ENCODE assay signal across 8 cellular contexts in the genomic region with DNA sequence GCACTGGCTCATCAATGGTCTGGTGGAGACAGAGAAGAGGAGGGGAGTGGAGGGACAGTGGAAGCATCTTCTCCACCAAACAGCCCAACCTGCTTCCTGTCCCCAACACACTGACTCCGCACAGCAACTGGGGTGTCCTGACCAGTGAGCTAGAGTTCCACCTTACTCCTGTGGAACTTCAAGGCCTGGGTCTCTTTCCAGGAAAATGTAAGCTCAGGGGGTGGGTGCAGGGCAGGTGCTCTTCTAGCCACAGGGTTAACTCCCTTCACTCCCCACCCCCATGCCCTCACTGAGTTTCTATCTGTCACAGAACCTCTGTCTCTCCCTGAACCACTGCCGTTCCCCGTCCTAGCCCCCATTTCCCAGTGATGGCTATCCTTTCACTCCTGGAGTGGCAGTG. TPM values are rescaled to one million over a fixed set of nuclear protein-coding genes. Genes with fewer than 3 reads are reported as not detected.
DNase-seq lines count a peak whose midpoint lies in the region; ATAC-seq and TF ChIP-seq lines count a peak whose summit lies in the region.

No MANE protein-coding gene starts in this region.

- no peak for ATAC-seq in GM19467 (IDR thresholded peaks at IDR 0.05; ENCODE audit: unreplicated experiment)

- H3K27ac ChIP-seq in CD4-positive, alpha-beta memory T cell (ENCODE audit: low read depth, low read length): peak overlapping the region; percentile 81
- H3K27ac ChIP-seq in Karpas-422 (ENCODE audit: low read length): no peak overlapping the region
- peak overlapping the region; percentile 88 for H3K27ac ChIP-seq in colonic mucosa
- H3K27ac ChIP-seq in neural cell (ENCODE audit: low read length): no peak overlapping the region

- H3K9ac ChIP-seq in Karpas-422 (ENCODE audit: low read length) (peak overlapping the region; percentile 83), colonic mucosa (ENCODE audit: low read depth in 2 of 2, low read length in 2 of 2) (peak overlapping the region; percentile 71 to 75), neural cell (ENCODE audit: low read length) (no peak overlapping the region)

- H3K27me3 ChIP-seq in CD4-positive, alpha-beta memory T cell (ENCODE audit: insufficient read depth, low read length): no peaks in the 10 kb centered on the region
- H3K27me3 ChIP-seq in Karpas-422 (ENCODE audit: low read length): no peaks in the 10 kb centered on the region
- H3K27me3 ChIP-seq in colonic mucosa: no peaks in the 10 kb centered on the region
- H3K27me3 ChIP-seq in neural cell (ENCODE audit: insufficient read depth, low read depth, low read length): peaks cover 21% of the 10 kb centered on the region

- no peaks in the 10 kb centered on the region for H3K9me3 ChIP-seq in CD4-positive, alpha-beta memory T cell (ENCODE audit: control insufficient read depth in 1 of 2, low read length in 2 of 2)
- H3K9me3 ChIP-seq in Karpas-422 (ENCODE audit: low read length): no peaks in the 10 kb centered on the region
- H3K9me3 ChIP-seq in colonic mucosa: no peaks in the 10 kb centered on the region
- no peaks in the 10 kb centered on the region for H3K9me3 ChIP-seq in neural cell (ENCODE audit: low read length)

- no peak for TF ChIP-seq CTCF in colonic mucosa (IDR thresholded peaks at IDR 0.05)
- TF ChIP-seq CTCF in neural cell (IDR thresholded peaks at IDR 0.05; ENCODE audit: poor library complexity, severe bottlenecking): no peak
- TF ChIP-seq CTCF in GM13976 (IDR thresholded peaks at IDR 0.05; ENCODE audit: borderline replicate concordance, control extremely low read depth, extremely low read depth, insufficient read depth, missing control alignments): no peak

- POLR2A ChIA-PET in CD4-positive, alpha-beta memory T cell (lab: Charles Lee; ENCODE audit: partially characterized antibody): interaction anchor here (0.6 to 10.4 kb wide), 9 partner anchors 11 to 313 kb away, joined by 3 to 182 read pairs (median 4); a partner anchor contains a TSS

- H3K4me1 Mint-ChIP-seq in CD4-positive, alpha-beta memory T cell: peaks cover 23 to 65% (median 48%) of the 10 kb centered on the region in 4 donors

- intact Hi-C loops in CD4-positive, alpha-beta memory T cell (cut with micrococcal nuclease): loop anchor here (1.0 to 5.0 kb wide), 2 partner anchors 11 to 102 kb away; a partner anchor contains a TSS
- intact Hi-C loops in colonic mucosa (cut with DNase I): no loop called here

- TF ChIP-seq EP300 in neural cell (conservative IDR thresholded peaks at IDR 0.05; ENCODE audit: poor library complexity, severe bottlenecking): no peak

- H3K27me3 Mint-ChIP-seq in CD4-positive, alpha-beta memory T cell: no peaks in the 10 kb centered on the region

- peaks cover 53% of the 10 kb centered on the region for H3K4me1 ChIP-seq in CD4-positive, alpha-beta memory T cell (ENCODE audit: insufficient read depth, low read length)
- H3K4me1 ChIP-seq in Karpas-422 (ENCODE audit: low read length): peaks cover 15% of the 10 kb centered on the region
- peaks cover 5% of the 10 kb centered on the region for H3K4me1 ChIP-seq in colonic mucosa

- H3K4me3 ChIP-seq in CD4-positive, alpha-beta memory T cell (ENCODE audit: low read length in 2 of 2): peak overlapping the region; percentile 82 to 96
- H3K4me3 ChIP-seq in Karpas-422 (ENCODE audit: low read length) (peak overlapping the region; percentile 83), colonic mucosa (peak overlapping the region; percentile 63), neural cell (ENCODE audit: low read length) (peak overlapping the region; percentile 68)

- H3K79me2 ChIP-seq in Karpas-422 (ENCODE audit: low read length): no peaks in the 10 kb centered on the region
- H3K79me2 ChIP-seq in neural cell (replicated peaks; ENCODE audit: insufficient read depth, low read length): no peaks in the 10 kb centered on the region

- H3K4me3 Mint-ChIP-seq in CD4-positive, alpha-beta memory T cell: peak overlapping the region; percentile 92 to 96 (median 94)

- H3K9me2 ChIP-seq in Karpas-422 (replicated peaks; ENCODE audit: insufficient read depth, low read length) (no peaks in the 10 kb centered on the region), neural cell (ENCODE audit: insufficient read depth, low read length) (no peaks in the 10 kb centered on the region)

- in situ Hi-C loops in GM13976 (cut with MboI; ENCODE audit: low sequenced_read_pairs, unreplicated experiment): no loop called here

- no peaks in the 10 kb centered on the region for H4K20me1 ChIP-seq in Karpas-422 (ENCODE audit: insufficient read depth, low read depth, low read length)
- no peaks in the 10 kb centered on the region for H4K20me1 ChIP-seq in neural cell (ENCODE audit: insufficient read depth)

- H3K27ac Mint-ChIP-seq in CD4-positive, alpha-beta memory T cell: peak overlapping the region; percentile 86 to 95 (median 91)

- no peaks in the 10 kb centered on the region for H3F3A ChIP-seq in neural cell (ENCODE audit: insufficient read depth, low read length, poor library complexity, severe bottlenecking)

- H3K36me3 ChIP-seq in CD4-positive, alpha-beta memory T cell (ENCODE audit: insufficient read depth, low read length): no peaks in the 10 kb centered on the region
- H3K36me3 ChIP-seq in Karpas-422 (ENCODE audit: insufficient read depth, low read length) (no peaks in the 10 kb centered on the region), colonic mucosa (no peaks in the 10 kb centered on the region), neural cell (ENCODE audit: insufficient read depth, low read length) (no peaks in the 10 kb centered on the region)

- peak overlapping the region; percentile 94; the same call in 1 of the 2 replicates for H2AFZ ChIP-seq in Karpas-422 (ENCODE audit: low read length)
- H2AFZ ChIP-seq in neural cell (ENCODE audit: low read depth, low read length): no peak overlapping the region

- H3K36me3 Mint-ChIP-seq in CD4-positive, alpha-beta memory T cell: peaks cover 1 to 21% of the 10 kb centered on the region in 2 donors

- CTCF ChIA-PET in CD4-positive, alpha-beta memory T cell (lab: Charles Lee; ENCODE audit: partially characterized antibody): interaction anchor here (1.6 to 3.2 kb wide), 3 partner anchors 11 to 82 kb away, joined by 4 to 37 read pairs (median 4); a partner anchor contains a TSS

- H3K4me2 ChIP-seq in Karpas-422 (ENCODE audit: low read depth, low read length, poor library complexity, severe bottlenecking): peak overlapping the region; percentile 88
- no peak overlapping the region for H3K4me2 ChIP-seq in neural cell (ENCODE audit: low read length)

- DNase-seq in CD4-positive, alpha-beta memory T cell: no peak
- no peak for DNase-seq in Karpas-422
- no peak for DNase-seq in colonic mucosa
- no peak for DNase-seq in NCI-H2196 (lab: John Stamatoyannopoulos, UW; ENCODE audit: unreplicated experiment)
- no peak for DNase-seq in GM13976 (ENCODE audit: low spot score)
- DNase-seq in NCI-H226: no peak

- no peaks in the 10 kb centered on the region for H3K9me3 Mint-ChIP-seq in CD4-positive, alpha-beta memory T cell

- no peak for TF ChIP-seq RAD21 in neural cell (conservative IDR thresholded peaks at IDR 0.05)

TF ChIP-seq in neural cell, 6 proteins besides CTCF, POLR2A, EP300 and RAD21 (continues in another document):
- TF ChIP-seq, protein P1, sequence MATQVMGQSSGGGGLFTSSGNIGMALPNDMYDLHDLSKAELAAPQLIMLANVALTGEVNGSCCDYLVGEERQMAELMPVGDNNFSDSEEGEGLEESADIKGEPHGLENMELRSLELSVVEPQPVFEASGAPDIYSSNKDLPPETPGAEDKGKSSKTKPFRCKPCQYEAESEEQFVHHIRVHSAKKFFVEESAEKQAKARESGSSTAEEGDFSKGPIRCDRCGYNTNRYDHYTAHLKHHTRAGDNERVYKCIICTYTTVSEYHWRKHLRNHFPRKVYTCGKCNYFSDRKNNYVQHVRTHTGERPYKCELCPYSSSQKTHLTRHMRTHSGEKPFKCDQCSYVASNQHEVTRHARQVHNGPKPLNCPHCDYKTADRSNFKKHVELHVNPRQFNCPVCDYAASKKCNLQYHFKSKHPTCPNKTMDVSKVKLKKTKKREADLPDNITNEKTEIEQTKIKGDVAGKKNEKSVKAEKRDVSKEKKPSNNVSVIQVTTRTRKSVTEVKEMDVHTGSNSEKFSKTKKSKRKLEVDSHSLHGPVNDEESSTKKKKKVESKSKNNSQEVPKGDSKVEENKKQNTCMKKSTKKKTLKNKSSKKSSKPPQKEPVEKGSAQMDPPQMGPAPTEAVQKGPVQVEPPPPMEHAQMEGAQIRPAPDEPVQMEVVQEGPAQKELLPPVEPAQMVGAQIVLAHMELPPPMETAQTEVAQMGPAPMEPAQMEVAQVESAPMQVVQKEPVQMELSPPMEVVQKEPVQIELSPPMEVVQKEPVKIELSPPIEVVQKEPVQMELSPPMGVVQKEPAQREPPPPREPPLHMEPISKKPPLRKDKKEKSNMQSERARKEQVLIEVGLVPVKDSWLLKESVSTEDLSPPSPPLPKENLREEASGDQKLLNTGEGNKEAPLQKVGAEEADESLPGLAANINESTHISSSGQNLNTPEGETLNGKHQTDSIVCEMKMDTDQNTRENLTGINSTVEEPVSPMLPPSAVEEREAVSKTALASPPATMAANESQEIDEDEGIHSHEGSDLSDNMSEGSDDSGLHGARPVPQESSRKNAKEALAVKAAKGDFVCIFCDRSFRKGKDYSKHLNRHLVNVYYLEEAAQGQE (IDR thresholded peaks at IDR 0.05; ENCODE audit: borderline replicate concordance): no peak
- no peak for TF ChIP-seq POLR2AphosphoS5 (IDR thresholded peaks at IDR 0.05)

RNA-seq across cellular contexts. Expression of a gene that starts 0.9 kb away (rescaled TPM):
- total RNA-seq in CD4-positive, alpha-beta memory T cell: 10 to 100 TPM; 27.8 to 29.5 TPM
- 10 to 100 TPM in 1 of 2 donors, 1 to 10 TPM in 1; 9.8 to 19.1 TPM for polyA plus RNA-seq in CD4-positive, alpha-beta memory T cell
- total RNA-seq in Karpas-422 (2014; rRNA removed; shearing (Covaris generic); ENCODE audit: low replicate concordance): 2.2 and 5.1 TPM in 2 replicates
- total RNA-seq in colonic mucosa: 10 to 100 TPM; 11.8 to 16.3 TPM
- 0.41 and 1.2 TPM in 2 replicates for polyA plus RNA-seq in neural cell
- polyA minus RNA-seq in neural cell: 0.73 and 0.81 TPM in 2 replicates

RNA-seq across cellular contexts. Expression of a gene that starts 11.7 kb away (rescaled TPM):
- total RNA-seq in CD4-positive, alpha-beta memory T cell: 10 to 100 TPM; 54.3 to 54.9 TPM
- 10 to 100 TPM; 29.3 to 33.4 TPM for polyA plus RNA-seq in CD4-positive, alpha-beta memory T cell
- total RNA-seq in Karpas-422 (2014; rRNA removed; shearing (Covaris generic); ENCODE audit: low replicate concordance): 11.2 and 14.0 TPM in 2 replicates
- 10 to 100 TPM; 27.0 to 36.8 TPM for total RNA-seq in colonic mucosa
- 9.6 and 9.9 TPM in 2 replicates for polyA plus RNA-seq in neural cell
- polyA minus RNA-seq in neural cell: 7.1 and 10.0 TPM in 2 replicates

RNA-seq across cellular contexts. Expression of a gene that starts 52.4 kb away (rescaled TPM):
- total RNA-seq in CD4-positive, alpha-beta memory T cell: 10 to 100 TPM; 32.9 to 37.6 TPM
- polyA plus RNA-seq in CD4-positive, alpha-beta memory T cell: 100 to 1,000 TPM in 1 of 2 donors, 10 to 100 TPM in 1; 76.6 to 128 TPM
- 77.6 and 81.2 TPM in 2 replicates for total RNA-seq in Karpas-422 (2014; rRNA removed; shearing (Covaris generic); ENCODE audit: low replicate concordance)
- total RNA-seq in colonic mucosa: 10 to 100 TPM; 55.8 to 66.1 TPM
- 80.7 and 88.4 TPM in 2 replicates for polyA plus RNA-seq in neural cell
- 92.1 and 102 TPM in 2 replicates for polyA minus RNA-seq in neural cell

RNA-seq across cellular contexts. Expression of a gene that starts 55.9 kb away (rescaled TPM):
- total RNA-seq in CD4-positive, alpha-beta memory T cell: not detected
- polyA plus RNA-seq in CD4-positive, alpha-beta memory T cell: under 1 TPM in 1 of 2 donors, not detected in 1; 0.25 TPM
- total RNA-seq in Karpas-422 (2014; rRNA removed; shearing (Covaris generic); ENCODE audit: low replicate concordance): 0.37 TPM in 1 of 2 replicates, not detected in the other
- total RNA-seq in colonic mucosa: not detected
- not detected in 2 replicates for polyA plus RNA-seq in neural cell
- not detected in 2 replicates for polyA minus RNA-seq in neural cell

Comparison
In these comparisons a context has a peak if more than half of its experiments do, and no peak if none do; other contexts are left out.
1. H3K27ac ChIP-seq: peak in CD4-positive, alpha-beta memory T cell (single experiment) and colonic mucosa (single experiment); none in Karpas-422 (single experiment) and neural cell (single experiment).
2. Peak in every context shown above with its lines, with median percentiles within 50 percentile points of each other: H3K4me3 ChIP-seq.